In the genomic region with DNA sequence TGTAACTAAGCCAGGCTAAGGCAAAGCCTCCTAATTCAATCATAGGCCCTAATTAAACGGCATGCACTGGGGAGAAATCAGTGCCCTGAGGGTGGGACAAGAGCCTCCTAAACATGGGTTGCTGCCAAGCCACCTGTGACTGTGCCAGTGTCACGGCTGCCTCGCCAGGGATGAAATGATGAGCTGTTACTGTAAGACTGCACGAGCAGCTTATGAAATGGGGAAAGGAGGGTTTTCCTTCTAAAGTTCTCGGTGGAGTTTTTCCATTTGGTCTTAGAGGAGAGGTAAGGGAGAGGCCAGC, we compare ENCODE assay signal across 1 cellular context.
TF ChIP-seq lines count a peak whose summit lies in the region.

No MANE protein-coding gene starts in this region.

TF ChIP-seq in HepG2, 621 proteins besides CTCF, POLR2A, EP300 and RAD21:
- no peak for TF ChIP-seq PHB2 (IDR thresholded peaks at IDR 0.05; ENCODE audit: partially characterized antibody)
- no peak for TF ChIP-seq SIN3B (IDR thresholded peaks at IDR 0.05; ENCODE audit: low read length)
- no peak for TF ChIP-seq ZNF761 (CRISPR knock-in tag; conservative IDR thresholded peaks at IDR 0.05)
- TF ChIP-seq, protein P1, sequence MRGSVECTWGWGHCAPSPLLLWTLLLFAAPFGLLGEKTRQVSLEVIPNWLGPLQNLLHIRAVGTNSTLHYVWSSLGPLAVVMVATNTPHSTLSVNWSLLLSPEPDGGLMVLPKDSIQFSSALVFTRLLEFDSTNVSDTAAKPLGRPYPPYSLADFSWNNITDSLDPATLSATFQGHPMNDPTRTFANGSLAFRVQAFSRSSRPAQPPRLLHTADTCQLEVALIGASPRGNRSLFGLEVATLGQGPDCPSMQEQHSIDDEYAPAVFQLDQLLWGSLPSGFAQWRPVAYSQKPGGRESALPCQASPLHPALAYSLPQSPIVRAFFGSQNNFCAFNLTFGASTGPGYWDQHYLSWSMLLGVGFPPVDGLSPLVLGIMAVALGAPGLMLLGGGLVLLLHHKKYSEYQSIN (CRISPR knock-in tag; IDR thresholded peaks at IDR 0.05; ENCODE audit: borderline replicate concordance): no peak
- TF ChIP-seq, protein P2, sequence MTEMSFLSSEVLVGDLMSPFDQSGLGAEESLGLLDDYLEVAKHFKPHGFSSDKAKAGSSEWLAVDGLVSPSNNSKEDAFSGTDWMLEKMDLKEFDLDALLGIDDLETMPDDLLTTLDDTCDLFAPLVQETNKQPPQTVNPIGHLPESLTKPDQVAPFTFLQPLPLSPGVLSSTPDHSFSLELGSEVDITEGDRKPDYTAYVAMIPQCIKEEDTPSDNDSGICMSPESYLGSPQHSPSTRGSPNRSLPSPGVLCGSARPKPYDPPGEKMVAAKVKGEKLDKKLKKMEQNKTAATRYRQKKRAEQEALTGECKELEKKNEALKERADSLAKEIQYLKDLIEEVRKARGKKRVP (CRISPR knock-in tag; IDR thresholded peaks at IDR 0.05): no peak
- TF ChIP-seq SAP130 (CRISPR knock-in tag; IDR thresholded peaks at IDR 0.05; ENCODE audit: low read depth): no peak
- TF ChIP-seq KLF16 (CRISPR knock-in tag; IDR thresholded peaks at IDR 0.05): no peak
- TF ChIP-seq HIVEP1 (CRISPR knock-in tag; IDR thresholded peaks at IDR 0.05): no peak
- TF ChIP-seq ZBTB7B (CRISPR knock-in tag; IDR thresholded peaks at IDR 0.05): no peak
- TF ChIP-seq NCOA5 (CRISPR knock-in tag; IDR thresholded peaks at IDR 0.05): no peak
- no peak for TF ChIP-seq RORA (CRISPR knock-in tag; IDR thresholded peaks at IDR 0.05)
- TF ChIP-seq POLR2AphosphoS2 (IDR thresholded peaks at IDR 0.05; ENCODE audit: low read depth, low read length): no peak
- no peak for TF ChIP-seq ZNF460 (CRISPR knock-in tag; IDR thresholded peaks at IDR 0.05; ENCODE audit: borderline replicate concordance)
- no peak for TF ChIP-seq ZNF317 (CRISPR knock-in tag; IDR thresholded peaks at IDR 0.05)
- TF ChIP-seq, protein P3, sequence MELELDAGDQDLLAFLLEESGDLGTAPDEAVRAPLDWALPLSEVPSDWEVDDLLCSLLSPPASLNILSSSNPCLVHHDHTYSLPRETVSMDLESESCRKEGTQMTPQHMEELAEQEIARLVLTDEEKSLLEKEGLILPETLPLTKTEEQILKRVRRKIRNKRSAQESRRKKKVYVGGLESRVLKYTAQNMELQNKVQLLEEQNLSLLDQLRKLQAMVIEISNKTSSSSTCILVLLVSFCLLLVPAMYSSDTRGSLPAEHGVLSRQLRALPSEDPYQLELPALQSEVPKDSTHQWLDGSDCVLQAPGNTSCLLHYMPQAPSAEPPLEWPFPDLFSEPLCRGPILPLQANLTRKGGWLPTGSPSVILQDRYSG (CRISPR knock-in tag; IDR thresholded peaks at IDR 0.05): no peak
- TF ChIP-seq ERF (CRISPR knock-in tag; IDR thresholded peaks at IDR 0.05): no peak
- no peak for TF ChIP-seq ZNF75D (CRISPR knock-in tag; IDR thresholded peaks at IDR 0.05; ENCODE audit: borderline replicate concordance)
- TF ChIP-seq, protein P4, sequence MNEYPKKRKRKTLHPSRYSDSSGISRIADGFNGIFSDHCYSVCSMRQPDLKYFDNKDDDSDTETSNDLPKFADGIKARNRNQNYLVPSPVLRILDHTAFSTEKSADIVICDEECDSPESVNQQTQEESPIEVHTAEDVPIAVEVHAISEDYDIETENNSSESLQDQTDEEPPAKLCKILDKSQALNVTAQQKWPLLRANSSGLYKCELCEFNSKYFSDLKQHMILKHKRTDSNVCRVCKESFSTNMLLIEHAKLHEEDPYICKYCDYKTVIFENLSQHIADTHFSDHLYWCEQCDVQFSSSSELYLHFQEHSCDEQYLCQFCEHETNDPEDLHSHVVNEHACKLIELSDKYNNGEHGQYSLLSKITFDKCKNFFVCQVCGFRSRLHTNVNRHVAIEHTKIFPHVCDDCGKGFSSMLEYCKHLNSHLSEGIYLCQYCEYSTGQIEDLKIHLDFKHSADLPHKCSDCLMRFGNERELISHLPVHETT (CRISPR knock-in tag; conservative IDR thresholded peaks at IDR 0.05): no peak
